Comparison of ENCODE assay signal across 11 cellular contexts in the genomic region with DNA sequence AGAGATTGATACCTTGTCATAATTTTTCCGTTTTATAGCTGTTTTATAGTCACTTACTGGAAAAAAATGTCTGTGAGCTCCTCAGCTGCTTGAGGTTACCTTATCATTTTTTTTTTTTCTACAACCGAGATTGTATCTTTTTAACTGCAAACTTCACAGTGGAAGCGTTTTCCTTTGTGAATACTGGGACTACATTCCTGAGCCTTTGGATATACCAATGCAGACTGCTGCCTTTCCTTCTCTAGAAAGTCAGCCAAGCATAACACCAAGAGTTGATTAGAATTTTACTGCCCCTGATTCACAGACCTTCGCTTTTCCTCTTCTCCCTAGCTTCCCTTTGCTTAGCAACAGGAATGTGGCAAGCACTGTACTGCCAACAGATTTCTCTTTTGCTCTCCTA.
DNase-seq lines count a peak whose midpoint lies in the region; ATAC-seq, FAIRE-seq and TF ChIP-seq lines count a peak whose summit lies in the region.
"Had no signal": no experiment of that assay in that cellular context is flagged by ENCODE, and none has a peak within 500 bp of the region (broad histone marks: within the 10 kb centered on the region; RNA-seq: fewer than 3 reads in every experiment).

No MANE protein-coding gene starts in this region.

- no peak overlapping the region for H3K4me3 ChIP-seq in transverse colon

- peak; percentile 78 for FAIRE-seq in endometrium (lab: Jason Lieb, UNC)
- FAIRE-seq: urothelium cell line had no signal

- no peak for ATAC-seq in HG02938 (IDR thresholded peaks at IDR 0.05; ENCODE audit: unreplicated experiment)
- ATAC-seq in GM21390 (IDR thresholded peaks at IDR 0.05; ENCODE audit: unreplicated experiment): no peak

- in situ Hi-C loops in transverse colon (cut with MboI; ENCODE audit: low pct_ligation_motif_present in 1 of 4, low pct_unique_long_range_greater_than_20kb in 1 of 4, low sequenced_read_pairs in 3 of 4): no loop called here

- DNase-seq in LHCN-M2 (ENCODE audit: low read depth) (peak; percentile 48), left kidney (ENCODE audit: low read depth, low spot score) (peak; percentile 93), transverse colon (no peak), GM19240 (ENCODE audit: insufficient read length, low spot score) (no peak)
- no peak for DNase-seq in activated effector memory CD4-positive, alpha-beta T cell treated with Interleukin-2 at 50 U/mL for 16 hours
- DNase-seq: activated naive CD4-positive, alpha-beta T cell treated with Interleukin-2 at 50 U/mL for 16 hours; NCI-H510A treated with DMSO at 0.1 percent for 48 hours had no signal

- no peaks in the 10 kb centered on the region for H3K36me3 ChIP-seq in transverse colon

- no peaks in the 10 kb centered on the region for H3K9me3 ChIP-seq in transverse colon

- no peaks in the 10 kb centered on the region for H3K27me3 ChIP-seq in transverse colon

- WGBS in transverse colon (ENCODE audit: low coverage in 1 of 2), 2 donors: 2 to 11% methylated on average over 4 of the region's 4 CpGs

- H3K27ac ChIP-seq in transverse colon: peak overlapping the region in 3 of 4 donors; percentile 16 to 51 (median 29)

- TF ChIP-seq POLR2A in transverse colon (IDR thresholded peaks at IDR 0.05): no peak

- TF ChIP-seq EP300 in transverse colon (IDR thresholded peaks at IDR 0.05; ENCODE audit: low read depth): no peak

- intact Hi-C loops in transverse colon (cut with DNase I; ENCODE audit: low total_unique reads): no loop called here

- H3K4me1 ChIP-seq in transverse colon: peaks cover 6 to 24% (median 11%) of the 10 kb centered on the region in 4 donors

- no peak for TF ChIP-seq CTCF in transverse colon (IDR thresholded peaks at IDR 0.05)

Comparison
In these comparisons a context has a peak if more than half of its experiments do, and no peak if none do; other contexts are left out.
1. DNase-seq: peak in LHCN-M2 (single experiment) and left kidney (single experiment); none in transverse colon (single experiment), activated effector memory CD4-positive, alpha-beta T cell treated with Interleukin-2 at 50 U/mL for 16 hours (single experiment) and GM19240 (single experiment).